ENCODE assay signal across 18 cellular contexts in genomic region chr15:74316116-74316515, GRCh38. TPM values are rescaled to one million over a fixed set of nuclear protein-coding genes. Genes with fewer than 3 reads are reported as not detected.
DNase-seq lines count a peak whose midpoint lies in the region.
"Had no signal": no experiment of that assay in that cellular context is flagged by ENCODE, and none has a peak within 500 bp of the region (broad histone marks: within the 10 kb centered on the region; RNA-seq: fewer than 3 reads in every experiment).

No MANE protein-coding gene starts in this region.

- H4K91ac ChIP-seq in mesenchymal stem cell (ENCODE audit: low read length): peak overlapping the region; percentile 85

- H3K79me1 ChIP-seq in mesenchymal stem cell (replicated peaks; ENCODE audit: low read length, poor library complexity, severe bottlenecking): no peaks in the 10 kb centered on the region

- H2BK5ac ChIP-seq in mesenchymal stem cell (ENCODE audit: low read depth, low read length, poor library complexity, severe bottlenecking): no peak overlapping the region

- no peak overlapping the region for H3K23ac ChIP-seq in mesenchymal stem cell (ENCODE audit: low read length in 2 of 2)

- peaks cover 58% of the 10 kb centered on the region for H3K4me1 ChIP-seq in mesenchymal stem cell (ENCODE audit: control insufficient read depth, insufficient read depth, low read depth, low read length)

- no peak overlapping the region for H3K9ac ChIP-seq in mesenchymal stem cell (ENCODE audit: low read length)

- peak overlapping the region; percentile 66 for H2AK5ac ChIP-seq in mesenchymal stem cell (ENCODE audit: low read length, severe bottlenecking)

- no peak overlapping the region for H3K4me2 ChIP-seq in mesenchymal stem cell (ENCODE audit: low read length, poor library complexity, severe bottlenecking)

- no peak overlapping the region for H2AFZ ChIP-seq in mesenchymal stem cell (ENCODE audit: low read depth, low read length)

- no peak overlapping the region for H3K14ac ChIP-seq in mesenchymal stem cell (ENCODE audit: low read length in 2 of 2)

- DNase-seq in activated CD4-positive, alpha-beta memory T cell treated with anti-CD3 and anti-CD28 coated beads, Interleukin-2, amount 10 ng/mL, durations not matched to agents 7 days and 5 days: no peak
- DNase-seq in activated CD4-positive, alpha-beta memory T cell treated with anti-CD3 and anti-CD28 coated beads for 36 hours: no peak
- peak; percentile 63 for DNase-seq in astrocyte of the hippocampus (ENCODE audit: low read depth, low spot score)
- DNase-seq in mesenchymal stem cell: no peak
- no peak for DNase-seq in NCI-H187 treated with DMSO at 0.1 percent for 48 hours (lab: John Stamatoyannopoulos, UW)
- DNase-seq in RKO (ENCODE audit: low spot score): no peak
- DNase-seq in glomerular visceral epithelial cell (ENCODE audit: extremely low spot score): no peak
- no peak for DNase-seq in RPMI8226
- DNase-seq: activated T-cell treated with anti-CD3 and anti-CD28 coated beads, Interleukin-2, amount 50 U/mL, for 4 hours; Kasumi-1; NCI-H2171; NCI-H774; PC-3; WERI-Rb-1 had no signal

- no peak overlapping the region for H4K8ac ChIP-seq in mesenchymal stem cell (ENCODE audit: low read length)

- 89% methylated on average over 14 of the region's 14 CpGs for WGBS in mesenchymal stem cell

- intact Hi-C loops in activated CD4-positive, alpha-beta memory T cell treated with anti-CD3 and anti-CD28 coated beads for 36 hours (cut with micrococcal nuclease): no loop called here

- no peak overlapping the region for H3K4me3 ChIP-seq in mesenchymal stem cell (ENCODE audit: insufficient read depth in 1 of 2, low read depth in 1 of 2, low read length in 2 of 2)
- H3K4me3 ChIP-seq: SJCRH30 had no signal

- no peaks in the 10 kb centered on the region for H3K36me3 ChIP-seq in mesenchymal stem cell (ENCODE audit: control insufficient read depth in 1 of 2, insufficient read depth in 2 of 2, low read depth in 1 of 2, low read length in 2 of 2)
- H3K36me3 ChIP-seq: SJCRH30, WERI-Rb-1 had no signal

- CTCF ChIA-PET in activated CD4-positive, alpha-beta memory T cell treated with anti-CD3 and anti-CD28 coated beads, Interleukin-2, amount 10 ng/mL, durations not matched to agents 7 days and 5 days (lab: Charles Lee): no interaction called here
- CTCF ChIA-PET in activated CD4-positive, alpha-beta memory T cell treated with anti-CD3 and anti-CD28 coated beads for 36 hours (lab: Charles Lee): no interaction called here

- peak overlapping the region; percentile 11 for H2BK120ac ChIP-seq in mesenchymal stem cell (ENCODE audit: low read depth, low read length)

- H3K4ac ChIP-seq in mesenchymal stem cell (ENCODE audit: low read depth in 1 of 2, low read length in 2 of 2): peak overlapping the region; percentile 40 to 51

- H3K36me3 Mint-ChIP-seq in activated CD4-positive, alpha-beta memory T cell treated with anti-CD3 and anti-CD28 coated beads, Interleukin-2, amount 10 ng/mL, durations not matched to agents 7 days and 5 days (ENCODE audit: low read depth): no peaks in the 10 kb centered on the region
- H3K36me3 Mint-ChIP-seq in activated CD4-positive, alpha-beta memory T cell treated with anti-CD3 and anti-CD28 coated beads for 36 hours: no peaks in the 10 kb centered on the region
- H3K36me3 Mint-ChIP-seq: activated naive CD4-positive, alpha-beta T cell treated with anti-CD3 and anti-CD28 coated beads, Interleukin-2, amount 10 ng/mL, durations not matched to agents 7 days and 5 days had no signal

- peaks cover 0 to 11% of the 10 kb centered on the region in 2 experiments for H3K27me3 ChIP-seq in mesenchymal stem cell (ENCODE audit: control insufficient read depth in 1 of 2, insufficient read depth in 1 of 2, low read length in 2 of 2)
- H3K27me3 ChIP-seq: SJCRH30 had no signal

- POLR2A ChIA-PET in activated CD4-positive, alpha-beta memory T cell treated with anti-CD3 and anti-CD28 coated beads, Interleukin-2, amount 10 ng/mL, durations not matched to agents 7 days and 5 days (lab: Charles Lee): no interaction called here
- POLR2A ChIA-PET in activated CD4-positive, alpha-beta memory T cell treated with anti-CD3 and anti-CD28 coated beads for 36 hours (lab: Charles Lee): no interaction called here

- H3K27ac Mint-ChIP-seq in activated CD4-positive, alpha-beta memory T cell treated with anti-CD3 and anti-CD28 coated beads, Interleukin-2, amount 10 ng/mL, durations not matched to agents 7 days and 5 days: peak overlapping the region; percentile 42
- H3K27ac Mint-ChIP-seq in activated CD4-positive, alpha-beta memory T cell treated with anti-CD3 and anti-CD28 coated beads for 36 hours: no peak overlapping the region

- no peak overlapping the region for H3K4me3 Mint-ChIP-seq in activated CD4-positive, alpha-beta memory T cell treated with anti-CD3 and anti-CD28 coated beads, Interleukin-2, amount 10 ng/mL, durations not matched to agents 7 days and 5 days
- H3K4me3 Mint-ChIP-seq in activated CD4-positive, alpha-beta memory T cell treated with anti-CD3 and anti-CD28 coated beads for 36 hours: no peak overlapping the region
- H3K4me3 Mint-ChIP-seq: activated T-cell treated with anti-CD3 and anti-CD28 coated beads, Interleukin-2, amount 50 U/mL, for 4 hours had no signal

- peak overlapping the region; percentile 61 for H2BK15ac ChIP-seq in mesenchymal stem cell (ENCODE audit: low read depth, poor library complexity, severe bottlenecking)

- H3K27me3 Mint-ChIP-seq in activated CD4-positive, alpha-beta memory T cell treated with anti-CD3 and anti-CD28 coated beads, Interleukin-2, amount 10 ng/mL, durations not matched to agents 7 days and 5 days: peaks cover 3% of the 10 kb centered on the region
- no peaks in the 10 kb centered on the region for H3K27me3 Mint-ChIP-seq in activated CD4-positive, alpha-beta memory T cell treated with anti-CD3 and anti-CD28 coated beads for 36 hours

- no peaks in the 10 kb centered on the region for H3K9me3 Mint-ChIP-seq in activated CD4-positive, alpha-beta memory T cell treated with anti-CD3 and anti-CD28 coated beads, Interleukin-2, amount 10 ng/mL, durations not matched to agents 7 days and 5 days
- H3K9me3 Mint-ChIP-seq in activated CD4-positive, alpha-beta memory T cell treated with anti-CD3 and anti-CD28 coated beads for 36 hours: no peaks in the 10 kb centered on the region
- H3K9me3 Mint-ChIP-seq: activated naive CD4-positive, alpha-beta T cell treated with anti-CD3 and anti-CD28 coated beads, Interleukin-2, amount 10 ng/mL, durations not matched to agents 7 days and 5 days; activated T-cell treated with anti-CD3 and anti-CD28 coated beads, Interleukin-2, amount 50 U/mL, for 4 hours had no signal

- H3K27ac ChIP-seq in mesenchymal stem cell (ENCODE audit: low read length, poor library complexity, severe bottlenecking): no peak overlapping the region
- H3K27ac ChIP-seq: C4-2B, SJCRH30, WERI-Rb-1 had no signal

- peak overlapping the region; percentile 18 to 66 for H3K18ac ChIP-seq in mesenchymal stem cell (ENCODE audit: low read depth in 1 of 2, low read length in 2 of 2)

- H3K4me1 Mint-ChIP-seq in activated CD4-positive, alpha-beta memory T cell treated with anti-CD3 and anti-CD28 coated beads, Interleukin-2, amount 10 ng/mL, durations not matched to agents 7 days and 5 days: peaks cover 31% of the 10 kb centered on the region
- H3K4me1 Mint-ChIP-seq in activated CD4-positive, alpha-beta memory T cell treated with anti-CD3 and anti-CD28 coated beads for 36 hours (ENCODE audit: low read depth): peaks cover 13% of the 10 kb centered on the region

- peak overlapping the region; percentile 59 to 85 for H2BK12ac ChIP-seq in mesenchymal stem cell (ENCODE audit: low read length in 2 of 2)

- H3K9me3 ChIP-seq in mesenchymal stem cell (ENCODE audit: control insufficient read depth, low read length): no peaks in the 10 kb centered on the region
- H3K9me3 ChIP-seq: SJCRH30 had no signal

RNA-seq across cellular contexts. Expression of gene CYP11A1, which starts 51.3 kb away (rescaled TPM):
- not detected for total RNA-seq in activated CD4-positive, alpha-beta memory T cell treated with anti-CD3 and anti-CD28 coated beads, Interleukin-2, amount 10 ng/mL, durations not matched to agents 7 days and 5 days
- total RNA-seq in activated CD4-positive, alpha-beta memory T cell treated with anti-CD3 and anti-CD28 coated beads for 36 hours: under 1 TPM in 1 of 2 experiments, not detected in 1; 0.29 TPM
- 0.08 TPM for polyA plus RNA-seq in mesenchymal stem cell (2013, experiment 1 of 2)
- 0.07 TPM for polyA plus RNA-seq in mesenchymal stem cell (2013, experiment 2 of 2)
- total RNA-seq: SJCRH30; T-helper 2 cell treated with Interferon-gamma antibody and Interleukin-4, amounts not matched to agents 100 ng/mL and 5 ng/mL, for 36 hours had no signal
